ENCODE assay signal across 16 cellular contexts in the genomic region with DNA sequence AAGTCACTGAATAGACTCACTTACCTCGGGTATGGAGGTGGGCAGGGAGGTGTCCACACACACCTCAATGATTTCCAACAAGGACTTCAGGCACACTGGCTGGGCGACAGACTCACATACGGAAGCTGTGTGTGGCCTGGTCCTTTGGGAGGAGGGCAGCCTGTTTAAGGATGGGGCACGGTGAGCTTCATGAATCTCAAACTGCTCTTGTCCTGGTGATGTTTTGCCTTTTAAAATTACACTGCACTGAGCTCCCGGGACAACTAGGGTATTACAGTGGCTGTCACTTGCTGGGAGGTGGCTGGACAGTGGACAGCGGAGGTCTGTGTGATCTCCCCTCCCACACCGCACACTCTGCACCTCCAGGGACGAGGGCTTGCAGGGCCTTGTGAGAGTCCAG.
DNase-seq lines count a peak whose midpoint lies in the region; ATAC-seq and TF ChIP-seq lines count a peak whose summit lies in the region.
"Had no signal": no experiment of that assay in that cellular context is flagged by ENCODE, and none has a peak within 500 bp of the region (broad histone marks: within the 10 kb centered on the region; RNA-seq: fewer than 3 reads in every experiment).

No MANE protein-coding gene starts in this region.

- H3K27me3 Mint-ChIP-seq in activated CD8-positive, alpha-beta T cell treated with anti-CD3 and anti-CD28 coated beads for 36 hours: no peaks in the 10 kb centered on the region
- H3K27me3 Mint-ChIP-seq in naive B cell: no peaks in the 10 kb centered on the region
- no peaks in the 10 kb centered on the region for H3K27me3 Mint-ChIP-seq in Calu3 (ENCODE audit: unreplicated experiment)

- BruUV-seq in Calu3 (replicated peaks; lab: Mats Ljungman, UMichigan): no TSS peak

- H3K9me3 ChIP-seq in right atrium auricular region (no peaks in the 10 kb centered on the region), vagina (no peaks in the 10 kb centered on the region)
- H3K9me3 ChIP-seq: neutrophil had no signal

- peak overlapping the region; percentile 93 for H3K27ac Mint-ChIP-seq in activated CD8-positive, alpha-beta T cell treated with anti-CD3 and anti-CD28 coated beads for 36 hours
- H3K27ac Mint-ChIP-seq in naive B cell (peak overlapping the region in 4 of 6 donors; percentile 86 to 98 (median 96)), Calu3 (ENCODE audit: unreplicated experiment) (no peak overlapping the region)

- no peaks in the 10 kb centered on the region for H3K36me3 ChIP-seq in right atrium auricular region
- H3K36me3 ChIP-seq in vagina: no peaks in the 10 kb centered on the region
- H3K36me3 ChIP-seq: neutrophil had no signal

- no peaks in the 10 kb centered on the region for H3K27me3 ChIP-seq in right atrium auricular region
- H3K27me3 ChIP-seq in vagina: no peaks in the 10 kb centered on the region
- H3K27me3 ChIP-seq: neutrophil had no signal

- DNase-seq in right atrium auricular region (ENCODE audit: low spot score) (no peak), cardiac septum (ENCODE audit: low spot score) (no peak), naive B cell (no peak), vagina (ENCODE audit: extremely low spot score in 2 of 2) (peak in 1 of 2 donors; percentile 78), hypothalamus (lab: John Stamatoyannopoulos, UW) (no peak), NCI-H1930 (lab: John Stamatoyannopoulos, UW) (no peak), Calu3 (no peak)
- DNase-seq in activated CD8-positive, alpha-beta T cell treated with anti-CD3 and anti-CD28 coated beads for 36 hours: no peak
- DNase-seq: AML-193, DMS153, H7, mammary epithelial cell, NCI-H1694 treated with DMSO at 0.1 percent for 48 hours, SIG-M5, substantia nigra had no signal

- no peak for TF ChIP-seq CTCF in right atrium auricular region (IDR thresholded peaks at IDR 0.05)
- no peak for TF ChIP-seq CTCF in activated CD8-positive, alpha-beta T cell treated with anti-CD3 and anti-CD28 coated beads for 36 hours (IDR thresholded peaks at IDR 0.05)
- TF ChIP-seq CTCF in vagina (IDR thresholded peaks at IDR 0.05): no peak
- TF ChIP-seq CTCF in Calu3 (IDR thresholded peaks at IDR 0.05; ENCODE audit: unreplicated experiment): no peak

- ATAC-seq in activated CD8-positive, alpha-beta T cell treated with anti-CD3 and anti-CD28 coated beads for 36 hours: no peak
- ATAC-seq in naive B cell (ENCODE audit: low read depth in 2 of 2): no peak

- TF ChIP-seq POLR2A in vagina (IDR thresholded peaks at IDR 0.05): no peak

- peaks cover 27% of the 10 kb centered on the region for H3K36me3 Mint-ChIP-seq in activated CD8-positive, alpha-beta T cell treated with anti-CD3 and anti-CD28 coated beads for 36 hours (ENCODE audit: low read depth)
- H3K36me3 Mint-ChIP-seq in naive B cell (peaks cover 0 to 9% of the 10 kb centered on the region in 2 donors), Calu3 (ENCODE audit: insufficient read depth, unreplicated experiment) (no peaks in the 10 kb centered on the region)

- peaks cover 33% of the 10 kb centered on the region for H3K9me3 Mint-ChIP-seq in activated CD8-positive, alpha-beta T cell treated with anti-CD3 and anti-CD28 coated beads for 36 hours
- H3K9me3 Mint-ChIP-seq in naive B cell (peaks cover 12 to 28% (median 18%) of the 10 kb centered on the region in 7 donors), Calu3 (ENCODE audit: low read depth, unreplicated experiment) (peaks cover 27% of the 10 kb centered on the region)

- H3K4me3 ChIP-seq in right atrium auricular region (no peak overlapping the region), vagina (no peak overlapping the region)

- CTCF ChIA-PET in activated CD8-positive, alpha-beta T cell treated with anti-CD3 and anti-CD28 coated beads for 36 hours (lab: Charles Lee): no interaction called here
- CTCF ChIA-PET in Calu3 (lab: Charles Lee): no interaction called here

- H3K27ac ChIP-seq in right atrium auricular region (peak overlapping the region; percentile 16 to 29), vagina (peak overlapping the region; percentile 27)
- H3K27ac ChIP-seq: neutrophil had no signal

- no peak overlapping the region for H3K4me3 Mint-ChIP-seq in activated CD8-positive, alpha-beta T cell treated with anti-CD3 and anti-CD28 coated beads for 36 hours
- H3K4me3 Mint-ChIP-seq in naive B cell (peak overlapping the region in 6 of 8 donors; percentile 16 to 86 (median 83)), Calu3 (ENCODE audit: low read depth, unreplicated experiment) (no peak overlapping the region)

- no peaks in the 10 kb centered on the region for H3K4me1 ChIP-seq in right atrium auricular region
- H3K4me1 ChIP-seq in vagina: no peaks in the 10 kb centered on the region

- intact Hi-C loops in cardiac septum (cut with DNase I): no loop called here
- intact Hi-C loops in activated CD8-positive, alpha-beta T cell treated with anti-CD3 and anti-CD28 coated beads for 36 hours (cut with micrococcal nuclease): no loop called here
- intact Hi-C loops in vagina (cut with DNase I): no loop called here
- intact Hi-C loops in Calu3 (cut with micrococcal nuclease; ENCODE audit: unreplicated experiment): no loop called here

- H3K4me1 Mint-ChIP-seq in activated CD8-positive, alpha-beta T cell treated with anti-CD3 and anti-CD28 coated beads for 36 hours (ENCODE audit: low read depth): peaks cover 39% of the 10 kb centered on the region
- H3K4me1 Mint-ChIP-seq in naive B cell (peaks cover 32 to 37% (median 36%) of the 10 kb centered on the region in 3 donors), Calu3 (ENCODE audit: low read depth, unreplicated experiment) (no peaks in the 10 kb centered on the region)

- POLR2A ChIA-PET in activated CD8-positive, alpha-beta T cell treated with anti-CD3 and anti-CD28 coated beads for 36 hours (lab: Charles Lee): no interaction called here

Comparison
In these comparisons a context has a peak if more than half of its experiments do, and no peak if none do; other contexts are left out.
1. H3K4me3 Mint-ChIP-seq: peak in naive B cell (6 of 8); none in activated CD8-positive, alpha-beta T cell treated with anti-CD3 and anti-CD28 coated beads for 36 hours (single experiment) and Calu3 (single experiment).